32 cellular contexts compared by ENCODE assay signal in genomic region chr7:135573541-135573940, GRCh38.
"Had no signal": no experiment of that assay in that cellular context is flagged by ENCODE, and none has a peak within 500 bp of the region (broad histone marks: within the 10 kb centered on the region; RNA-seq: fewer than 3 reads in every experiment).

No MANE protein-coding gene starts in this region.

- H3K27me3 ChIP-seq: brain microvascular endothelial cell had no signal

- DNase-seq: activated CD4-positive, alpha-beta memory T cell treated with anti-CD3 and anti-CD28 coated beads, Interleukin-2, amount 10 ng/mL, durations not matched to agents 7 days and 5 days; activated CD4-positive, alpha-beta T cell treated with anti-CD3 and anti-CD28 coated beads for 1 hour; activated CD4-positive, alpha-beta T cell treated with anti-CD3 and anti-CD28 coated beads for 48 hours; activated CD4-positive, CD25-positive, alpha-beta regulatory T cell; activated CD8-positive, alpha-beta memory T cell treated with anti-CD3 and anti-CD28 coated beads for 24 hours; activated CD8-positive, alpha-beta memory T cell treated with anti-CD3 and anti-CD28 coated beads, Interleukin-2, amount 10 ng/mL, durations not matched to agents 7 days and 5 days; activated CD8-positive, alpha-beta memory T cell treated with anti-CD3 and anti-CD28 coated beads, Interleukin-2, amount 50 U/mL, for 48 hours; activated effector memory CD4-positive, alpha-beta T cell treated with Interleukin-2 at 50 U/mL for 16 hours; activated naive CD4-positive, alpha-beta T cell treated with anti-CD3 and anti-CD28 coated beads, Interleukin-2, amount 50 U/mL, for 16 hours; activated naive CD8-positive, alpha-beta T cell treated with anti-CD3 and anti-CD28 coated beads for 36 hours; activated T-cell treated with anti-CD3 and anti-CD28 coated beads, Interleukin-2, amount 50 U/mL, for 48 hours; amniotic stem cell; aorta; brain microvascular endothelial cell; central memory CD4-positive, alpha-beta T cell; Kasumi-1; KG1; MM.1S; MV-4-11; NCI-H1092; NCI-H1436 treated with DMSO at 0.1 percent for 48 hours; NCI-H1694 treated with DMSO at 0.1 percent for 48 hours; NCI-H2029; NCI-H345; NCI-H526; NCI-H748 treated with DMSO at 0.1 percent for 48 hours; NK-92 treated with Interleukin-12 subunit alpha and Interleukin-12 subunit beta, amount 100 ng/mL, for 24 hours; OCI-M1; SHP77 treated with DMSO at 0.1 percent for 48 hours; T1000; WERI-Rb-1 had no signal

- H3K27ac ChIP-seq: brain microvascular endothelial cell, SK-N-MC, WERI-Rb-1 had no signal

- H3K27me3 Mint-ChIP-seq: activated CD4-positive, alpha-beta memory T cell treated with anti-CD3 and anti-CD28 coated beads, Interleukin-2, amount 10 ng/mL, durations not matched to agents 7 days and 5 days; activated CD8-positive, alpha-beta memory T cell treated with anti-CD3 and anti-CD28 coated beads, Interleukin-2, amount 10 ng/mL, durations not matched to agents 7 days and 5 days; activated naive CD8-positive, alpha-beta T cell treated with anti-CD3 and anti-CD28 coated beads for 36 hours had no signal

- H3K4me3 Mint-ChIP-seq: activated CD4-positive, alpha-beta memory T cell treated with anti-CD3 and anti-CD28 coated beads, Interleukin-2, amount 10 ng/mL, durations not matched to agents 7 days and 5 days; activated CD8-positive, alpha-beta memory T cell treated with anti-CD3 and anti-CD28 coated beads, Interleukin-2, amount 10 ng/mL, durations not matched to agents 7 days and 5 days; activated naive CD8-positive, alpha-beta T cell treated with anti-CD3 and anti-CD28 coated beads for 36 hours had no signal

- ATAC-seq: activated CD8-positive, alpha-beta memory T cell treated with anti-CD3 and anti-CD28 coated beads, Interleukin-2, amount 10 ng/mL, durations not matched to agents 7 days and 5 days had no signal

- H3K4me3 ChIP-seq: SK-N-MC had no signal
